In genomic region chr1:55586771-55587170, GRCh38 we compare ENCODE assay signal across 23 cellular contexts.
"Had no signal": no experiment of that assay in that cellular context is flagged by ENCODE, and none has a peak within 500 bp of the region (broad histone marks: within the 10 kb centered on the region; RNA-seq: fewer than 3 reads in every experiment).

No MANE protein-coding gene starts in this region.

- DNase-seq: activated B cell treated with CpG ODN at 0.5 μM for 24 hours; activated CD4-positive, alpha-beta memory T cell treated with anti-CD3 and anti-CD28 coated beads for 36 hours; activated CD4-positive, alpha-beta T cell treated with anti-CD3 and anti-CD28 coated beads for 1 hour; activated CD4-positive, alpha-beta T cell treated with anti-CD3 and anti-CD28 coated beads, Interleukin-2, amount 10 ng/mL, durations not matched to agents 7 days and 5 days; activated CD8-positive, alpha-beta memory T cell treated with anti-CD3 and anti-CD28 coated beads for 24 hours; activated effector memory CD4-positive, alpha-beta T cell treated with anti-CD3 and anti-CD28 coated beads, Interleukin-2, amount 50 U/mL, for 16 hours; activated naive CD4-positive, alpha-beta T cell treated with Interleukin-2 at 50 U/mL for 16 hours; activated naive CD8-positive, alpha-beta T cell treated with anti-CD3 and anti-CD28 coated beads for 36 hours; activated T-cell treated with anti-CD3 and anti-CD28 coated beads, Interleukin-2, amount 50 U/mL, for 4 hours; MM.1S; NCI-H1105; NCI-H1436; NCI-H1694 treated with DMSO at 0.1 percent for 48 hours; NCI-H2029 treated with DMSO at 0.1 percent for 48 hours; NCI-H345; NCI-H510A; NCI-H526 treated with DMSO at 0.1 percent for 48 hours; OCI-M1; RPMI8226; T-cell; T-helper 2 cell; T1000 had no signal

- H3K27ac ChIP-seq: SK-N-MC had no signal

- H3K4me3 ChIP-seq: SK-N-MC had no signal
